Comparison of ENCODE assay signal across 15 cellular contexts in genomic region chr9:99239341-99240055, GRCh38. TPM values are rescaled to one million over a fixed set of nuclear protein-coding genes. Genes with fewer than 3 reads are reported as not detected.
DNase-seq lines count a peak whose midpoint lies in the region; ATAC-seq and TF ChIP-seq lines count a peak whose summit lies in the region.
"Had no signal": no experiment of that assay in that cellular context is flagged by ENCODE, and none has a peak within 500 bp of the region (broad histone marks: within the 10 kb centered on the region; RNA-seq: fewer than 3 reads in every experiment).

No MANE protein-coding gene starts in this region.

- no peak overlapping the region for H2BK15ac ChIP-seq in IMR-90 (ENCODE audit: low read depth, low read length)

- no peaks in the 10 kb centered on the region for H3K9me3 Mint-ChIP-seq in memory B cell
- no peaks in the 10 kb centered on the region for H3K9me3 Mint-ChIP-seq in activated CD4-positive, alpha-beta memory T cell treated with anti-CD3 and anti-CD28 coated beads, Interleukin-2, amount 10 ng/mL, durations not matched to agents 7 days and 5 days
- H3K9me3 Mint-ChIP-seq: CD14-positive monocyte had no signal

- H3K23ac ChIP-seq in IMR-90 (ENCODE audit: low read depth, low read length), result no peak overlapping the region

- H3K9me3 ChIP-seq in IMR-90 (ENCODE audit: control insufficient read depth, insufficient read depth, low read length), result no peaks in the 10 kb centered on the region
- H3K9me3 ChIP-seq in sigmoid colon, result no peaks in the 10 kb centered on the region

- no peak overlapping the region for H3K27ac ChIP-seq in IMR-90 (ENCODE audit: insufficient read depth, low read length)
- H3K27ac ChIP-seq in sigmoid colon, result no peak overlapping the region
- H3K27ac ChIP-seq: SK-N-MC had no signal

- H3K9me1 ChIP-seq in IMR-90 (ENCODE audit: insufficient read depth, low read length), result no peaks in the 10 kb centered on the region; the same call in none of the 2 replicates

- BruUV-seq in IMR-90 (replicated peaks; lab: Mats Ljungman, UMichigan), result no TSS peak

- no peak overlapping the region for H3K4me3 Mint-ChIP-seq in memory B cell
- H3K4me3 Mint-ChIP-seq in activated CD4-positive, alpha-beta memory T cell treated with anti-CD3 and anti-CD28 coated beads, Interleukin-2, amount 10 ng/mL, durations not matched to agents 7 days and 5 days, result no peak overlapping the region
- H3K4me3 Mint-ChIP-seq: CD14-positive monocyte had no signal

- no peak overlapping the region for H2BK5ac ChIP-seq in IMR-90 (ENCODE audit: low read depth, low read length, poor library complexity, severe bottlenecking)

- H3K27ac Mint-ChIP-seq in memory B cell, result peak overlapping the region; percentile 35
- no peak overlapping the region for H3K27ac Mint-ChIP-seq in activated CD4-positive, alpha-beta memory T cell treated with anti-CD3 and anti-CD28 coated beads, Interleukin-2, amount 10 ng/mL, durations not matched to agents 7 days and 5 days
- H3K27ac Mint-ChIP-seq: CD14-positive monocyte had no signal

- H3K14ac ChIP-seq in IMR-90 (replicated peaks; ENCODE audit: low read depth, low read length), result no peak overlapping the region

- intact Hi-C loops in IMR-90 (cut with micrococcal nuclease), result no loop called here
- intact Hi-C loops in sigmoid colon (cut with DNase I), result no loop called here

- H3K56ac ChIP-seq in IMR-90 (ENCODE audit: extremely low read depth, insufficient read depth, low read length), result no peak overlapping the region

- no peak overlapping the region for H3K4me2 ChIP-seq in IMR-90 (ENCODE audit: low read depth, low read length)

- H3K36me3 ChIP-seq in IMR-90 (ENCODE audit: control insufficient read depth, insufficient read depth, low read length) (no peaks in the 10 kb centered on the region), sigmoid colon (peaks cover 0 to 9% (median 8%) of the 10 kb centered on the region in 4 donors)

- no peak for TF ChIP-seq POLR2A in IMR-90 (IDR thresholded peaks at IDR 0.05; ENCODE audit: low read depth, low read length)
- no peak for TF ChIP-seq POLR2A in sigmoid colon (IDR thresholded peaks at IDR 0.05)

- H2AFZ ChIP-seq in IMR-90 (replicated peaks; ENCODE audit: low read length, poor library complexity), result peak overlapping the region; percentile 13

- H2BK20ac ChIP-seq in IMR-90 (ENCODE audit: low read depth, low read length), result no peak overlapping the region

- CTCF ChIA-PET in IMR-90 (lab: Yijun Ruan, JAX), result interaction anchor here (0.6 to 1.5 kb wide), 2 partner anchors 8 to 98 kb away, joined by 3 read pairs; no protein-coding TSS in a partner anchor
- CTCF ChIA-PET in activated CD4-positive, alpha-beta memory T cell treated with anti-CD3 and anti-CD28 coated beads, Interleukin-2, amount 10 ng/mL, durations not matched to agents 7 days and 5 days (lab: Charles Lee), result no interaction called here

- in situ Hi-C loops in IMR-90 (cut with MboI; ENCODE audit: low sequenced_read_pairs), result no loop called here
- in situ Hi-C loops in KBM-7 (cut with MboI; ENCODE audit: low pct_unique_long_range_greater_than_20kb, low sequenced_read_pairs), result no loop called here

- peaks cover 19% of the 10 kb centered on the region for H3K4me1 Mint-ChIP-seq in memory B cell
- H3K4me1 Mint-ChIP-seq in activated CD4-positive, alpha-beta memory T cell treated with anti-CD3 and anti-CD28 coated beads, Interleukin-2, amount 10 ng/mL, durations not matched to agents 7 days and 5 days, result peaks cover 14% of the 10 kb centered on the region

- POLR2A ChIA-PET in IMR-90 (lab: Charles Lee; ENCODE audit: unreplicated experiment), result no interaction called here
- POLR2A ChIA-PET in activated CD4-positive, alpha-beta memory T cell treated with anti-CD3 and anti-CD28 coated beads, Interleukin-2, amount 10 ng/mL, durations not matched to agents 7 days and 5 days (lab: Charles Lee), result no interaction called here

- H3K27me3 ChIP-seq in IMR-90 (ENCODE audit: control insufficient read depth, insufficient read depth, low read length) (no peaks in the 10 kb centered on the region), sigmoid colon (no peaks in the 10 kb centered on the region)

- no peak overlapping the region for H3K4me3 ChIP-seq in AG10803 (ENCODE audit: low read length)
- H3K4me3 ChIP-seq in IMR-90 (ENCODE audit: insufficient read depth, low read depth, low read length), result no peak overlapping the region
- H3K4me3 ChIP-seq in cardiac fibroblast (replicated peaks in 1 of 2; ENCODE audit: low read depth in 2 of 2, low read length in 2 of 2), result no peak overlapping the region
- H3K4me3 ChIP-seq in sigmoid colon, result no peak overlapping the region
- H3K4me3 ChIP-seq: SK-N-MC had no signal

- H3K36me3 Mint-ChIP-seq in memory B cell, result peaks cover 2% of the 10 kb centered on the region
- H3K36me3 Mint-ChIP-seq in activated CD4-positive, alpha-beta memory T cell treated with anti-CD3 and anti-CD28 coated beads, Interleukin-2, amount 10 ng/mL, durations not matched to agents 7 days and 5 days (ENCODE audit: low read depth), result peaks cover 4% of the 10 kb centered on the region

- H3K4me1 ChIP-seq in IMR-90 (ENCODE audit: control insufficient read depth, insufficient read depth, low read length) (no peaks in the 10 kb centered on the region), sigmoid colon (peaks cover 0 to 17% (median 3%) of the 10 kb centered on the region in 4 donors)

- no peak overlapping the region for H2AK5ac ChIP-seq in IMR-90 (ENCODE audit: low read depth, low read length)

- dilution Hi-C loops in IMR-90 (cut with HindIII; ENCODE audit: low sequenced_read_pairs, unreplicated experiment), result no loop called here

- no peak for TF ChIP-seq EP300 in sigmoid colon (IDR thresholded peaks at IDR 0.05)

- peak; percentile 70 for ATAC-seq in IMR-90 (ENCODE audit: low read depth)
- ATAC-seq in memory B cell (ENCODE audit: low read depth), result no peak

- H3K79me1 ChIP-seq in IMR-90 (ENCODE audit: low read depth in 1 of 2, low read length in 2 of 2), result no peaks in the 10 kb centered on the region

- DNase-seq in AG10803 (ENCODE audit: low read depth), result peak; percentile 79
- peak; percentile 36 for DNase-seq in IMR-90
- DNase-seq in cardiac fibroblast (ENCODE audit: low read depth in 2 of 2), result peak; percentile 48 to 77
- DNase-seq in memory B cell (ENCODE audit: low spot score in 2 of 2), result no peak
- DNase-seq in sigmoid colon, result no peak
- DNase-seq in SW480 (ENCODE audit: low spot score), result no peak
- no peak for DNase-seq in activated CD4-positive, alpha-beta memory T cell treated with anti-CD3 and anti-CD28 coated beads, Interleukin-2, amount 10 ng/mL, durations not matched to agents 7 days and 5 days
- DNase-seq in KBM-7, result no peak
- DNase-seq: activated CD4-positive, alpha-beta T cell treated with anti-CD3 and anti-CD28 coated beads for 4 hours; activated effector memory CD4-positive, alpha-beta T cell treated with anti-CD3 and anti-CD28 coated beads, Interleukin-2, amount 50 U/mL, for 16 hours; erythroblast; GDM1; NCI-H1930 had no signal

- no peaks in the 10 kb centered on the region for H3K27me3 Mint-ChIP-seq in memory B cell
- no peaks in the 10 kb centered on the region for H3K27me3 Mint-ChIP-seq in activated CD4-positive, alpha-beta memory T cell treated with anti-CD3 and anti-CD28 coated beads, Interleukin-2, amount 10 ng/mL, durations not matched to agents 7 days and 5 days

- no peak overlapping the region for H2BK120ac ChIP-seq in IMR-90 (ENCODE audit: low read depth, low read length)

- no peak overlapping the region for H3K9ac ChIP-seq in IMR-90 (ENCODE audit: low read depth, low read length)

- H4K20me1 ChIP-seq in IMR-90 (ENCODE audit: insufficient read depth, low read length), result no peaks in the 10 kb centered on the region

- no peak for TF ChIP-seq RAD21 in IMR-90 (IDR thresholded peaks at IDR 0.05; ENCODE audit: low read length)

- no peak overlapping the region for H2AK9ac ChIP-seq in IMR-90 (replicated peaks; ENCODE audit: low read depth, low read length, poor library complexity)

- H3K18ac ChIP-seq in IMR-90 (ENCODE audit: low read depth, low read length), result no peak overlapping the region

- TF ChIP-seq CTCF in AG10803 (conservative IDR thresholded peaks at IDR 0.05; ENCODE audit: low read length), result no peak
- TF ChIP-seq CTCF in IMR-90 (conservative IDR thresholded peaks at IDR 0.05; ENCODE audit: low read depth, low read length), result no peak
- no peak for TF ChIP-seq CTCF in cardiac fibroblast (IDR thresholded peaks at IDR 0.05; ENCODE audit: low read depth, low read length)
- TF ChIP-seq CTCF in sigmoid colon (IDR thresholded peaks at IDR 0.05), result no peak

- no peak overlapping the region for H4K5ac ChIP-seq in IMR-90 (ENCODE audit: low read depth, low read length)

- no peak overlapping the region for H3K4ac ChIP-seq in IMR-90 (ENCODE audit: low read depth, low read length)

- 62% methylated on average over 2 of the region's 6 CpGs; no CpG with 5 or more reads in 1 of the 2 experiments for WGBS in IMR-90 (ENCODE audit: extremely low coverage in 2 of 2, insufficient read length in 1 of 2), 2 experiments
- WGBS in sigmoid colon, 2 donors, result 74 to 82% methylated on average over 6 of the region's 6 CpGs

- H4K8ac ChIP-seq in IMR-90 (ENCODE audit: low read depth in 2 of 2, low read length in 2 of 2), result no peak overlapping the region

- H4K91ac ChIP-seq in IMR-90 (ENCODE audit: insufficient read depth, low read depth, low read length), result no peak overlapping the region

TF ChIP-seq in IMR-90, 13 proteins besides CTCF, POLR2A, EP300 and RAD21:
- TF ChIP-seq CEBPB (IDR thresholded peaks at IDR 0.05; ENCODE audit: low read depth, low read length) (peak; percentile 51), BHLHE40 (IDR thresholded peaks at IDR 0.05; ENCODE audit: low read depth, low read length) (no peak)

RNA-seq across cellular contexts. Expression of gene SEC61B, which starts 17.4 kb away (rescaled TPM):
- total RNA-seq in IMR-90 (2012; rRNA removed) (180 and 184 TPM in 2 replicates), sigmoid colon (10 to 100 TPM; 37.1 to 70.3 (median 49.9) TPM)
- polyA plus RNA-seq in IMR-90 (2012; rRNA removed) (281 and 285 TPM in 2 replicates), sigmoid colon (100 to 1,000 TPM; 286 to 343 (median 301) TPM)
- polyA plus RNA-seq in IMR-90 (2012; cell fraction: cytosol; rRNA removed), result 432 and 436 TPM in 2 replicates
- 116 and 149 TPM in 2 replicates for polyA plus RNA-seq in IMR-90 (2012; cell fraction: nucleus; rRNA removed; ENCODE audit: low replicate concordance)
- total RNA-seq in activated CD4-positive, alpha-beta memory T cell treated with anti-CD3 and anti-CD28 coated beads, Interleukin-2, amount 10 ng/mL, durations not matched to agents 7 days and 5 days, result 100 to 1,000 TPM; 148 to 165 TPM

RNA-seq across cellular contexts. Expression of gene ALG2, which starts 17.8 kb away (rescaled TPM):
- 33.9 and 38.4 TPM in 2 replicates for total RNA-seq in IMR-90 (2012; rRNA removed)
- 35.1 and 36.4 TPM in 2 replicates for polyA plus RNA-seq in IMR-90 (2012; rRNA removed)
- polyA plus RNA-seq in IMR-90 (2012; cell fraction: cytosol; rRNA removed), result 28.1 and 31.3 TPM in 2 replicates
- polyA plus RNA-seq in IMR-90 (2012; cell fraction: nucleus; rRNA removed; ENCODE audit: low replicate concordance), result 20.4 and 43.6 TPM in 2 replicates
- 10 to 100 TPM; 15.1 to 25.0 (median 18.8) TPM for total RNA-seq in sigmoid colon
- 10 to 100 TPM in 1 of 3 donors, 1 to 10 TPM in 2; 8.4 to 24.2 (median 9.7) TPM for polyA plus RNA-seq in sigmoid colon
- 10 to 100 TPM; 30.0 to 31.9 TPM for total RNA-seq in activated CD4-positive, alpha-beta memory T cell treated with anti-CD3 and anti-CD28 coated beads, Interleukin-2, amount 10 ng/mL, durations not matched to agents 7 days and 5 days

Comparison
In these comparisons a context has a peak if more than half of its experiments do, and no peak if none do; other contexts are left out.
1. DNase-seq: peak in AG10803 (single experiment), IMR-90 (single experiment) and cardiac fibroblast (2 of 2); none in memory B cell (0 of 2), sigmoid colon (single experiment), SW480 (single experiment), activated CD4-positive, alpha-beta memory T cell treated with anti-CD3 and anti-CD28 coated beads, Interleukin-2, amount 10 ng/mL, durations not matched to agents 7 days and 5 days (single experiment) and KBM-7 (single experiment).